23 cellular contexts compared by ENCODE assay signal in the genomic region with DNA sequence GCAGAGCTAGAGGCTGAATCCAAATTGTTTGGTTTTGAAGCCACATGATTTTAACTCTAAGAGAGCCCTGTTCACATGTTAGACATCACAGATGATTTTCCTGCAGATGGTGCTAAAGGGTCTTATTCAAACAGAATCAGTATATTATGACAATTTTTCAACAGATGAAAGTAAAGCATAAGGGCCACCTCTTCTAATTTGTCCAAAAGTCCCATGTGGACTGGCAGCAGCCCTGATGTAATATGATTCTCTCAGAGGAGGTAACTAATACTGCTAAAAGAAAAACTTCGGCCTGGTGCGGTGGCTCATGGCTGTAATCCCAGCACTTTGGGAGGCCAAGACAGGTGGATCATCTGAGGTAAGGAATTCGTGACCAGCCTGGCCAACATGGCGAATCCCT. TPM values are rescaled to one million over a fixed set of nuclear protein-coding genes. Genes with fewer than 3 reads are reported as not detected.
DNase-seq lines count a peak whose midpoint lies in the region; ATAC-seq, FAIRE-seq and TF ChIP-seq lines count a peak whose summit lies in the region.
"Had no signal": no experiment of that assay in that cellular context is flagged by ENCODE, and none has a peak within 500 bp of the region (broad histone marks: within the 10 kb centered on the region; RNA-seq: fewer than 3 reads in every experiment).

No MANE protein-coding gene starts in this region.

- POLR2A ChIA-PET in A549 (lab: Yijun Ruan, JAX) (no interaction called here), HEK293 (lab: Yijun Ruan, JAX) (no interaction called here), SK-N-SH (lab: Yijun Ruan, JAX) (no interaction called here)

- WGBS in A549 (ENCODE audit: missing lambda C conversion rate) = 94% methylated on average over 4 of the region's 4 CpGs
- 82% methylated on average over 4 of the region's 4 CpGs for WGBS in SK-N-SH (ENCODE audit: low lambda C conversion rate)
- WGBS in hepatocyte (ENCODE audit: low lambda C conversion rate, missing lambda C conversion rate) = 85% methylated on average over 4 of the region's 4 CpGs

- TF ChIP-seq EP300 in A549 (IDR thresholded peaks at IDR 0.05) = no peak
- TF ChIP-seq EP300 in SK-N-SH (IDR thresholded peaks at IDR 0.05; ENCODE audit: borderline replicate concordance in 1 of 2, low read depth in 1 of 2, low read length in 1 of 2) = no peak

- H3K9me3 ChIP-seq in A549 (no peaks in the 10 kb centered on the region), HEK293 (ENCODE audit: control insufficient read depth, insufficient read depth, low read depth, low read length) (no peaks in the 10 kb centered on the region), SK-N-SH (no peaks in the 10 kb centered on the region), hepatocyte (ENCODE audit: low read depth) (no peaks in the 10 kb centered on the region)
- H3K9me3 ChIP-seq: heart right ventricle, MG63 had no signal

- no peaks in the 10 kb centered on the region for H3K79me2 ChIP-seq in SK-N-SH (ENCODE audit: insufficient read depth)
- no peaks in the 10 kb centered on the region for H3K79me2 ChIP-seq in hepatocyte

- H3K4me1 ChIP-seq in A549 = peaks cover 11% of the 10 kb centered on the region
- H3K4me1 ChIP-seq in HEK293 (ENCODE audit: control insufficient read depth, insufficient read depth, low read length) = no peaks in the 10 kb centered on the region; the same call in 1 of the 2 replicates
- H3K4me1 ChIP-seq in SK-N-SH (ENCODE audit: control insufficient read depth in 1 of 2, insufficient read depth in 2 of 2, low read depth in 1 of 2, low read length in 1 of 2) = no peaks in the 10 kb centered on the region; a peak in 1 of 4 replicates
- H3K4me1 ChIP-seq in hepatocyte (ENCODE audit: insufficient read depth) = no peaks in the 10 kb centered on the region
- H3K4me1 ChIP-seq: heart right ventricle had no signal

- FAIRE-seq in A549 (lab: Jason Lieb, UNC) = no peak

- no peaks in the 10 kb centered on the region for H3K36me3 ChIP-seq in HEK293 (ENCODE audit: control insufficient read depth in 2 of 2, insufficient read depth in 1 of 2, low read length in 2 of 2)
- H3K36me3 ChIP-seq in SK-N-SH (replicated peaks in 1 of 2; ENCODE audit: control insufficient read depth in 1 of 2, insufficient read depth in 2 of 2, low read length in 1 of 2) = no peaks in the 10 kb centered on the region
- H3K36me3 ChIP-seq in hepatocyte (replicated peaks; ENCODE audit: insufficient read depth, low read depth) = no peaks in the 10 kb centered on the region
- H3K36me3 ChIP-seq: heart right ventricle, MG63 had no signal

- TF ChIP-seq RAD21 in A549 (conservative IDR thresholded peaks at IDR 0.05 in 1 of 2, IDR thresholded peaks at IDR 0.05 in 1 of 2) (peak; percentile 42 to 47; a peak in 4 of 5 replicates), SK-N-SH (IDR thresholded peaks at IDR 0.05; ENCODE audit: low read length) (peak; percentile 30; the same call in 1 of the 2 replicates)

- no peaks in the 10 kb centered on the region for H4K20me1 ChIP-seq in SK-N-SH (ENCODE audit: insufficient read depth)
- H4K20me1 ChIP-seq in hepatocyte (ENCODE audit: insufficient read depth, poor library complexity, severe bottlenecking) = no peaks in the 10 kb centered on the region

- no peak overlapping the region for H3K4me3 ChIP-seq in A549
- H3K4me3 ChIP-seq in HEK293 (ENCODE audit: low read depth, low read length) = no peak overlapping the region
- H3K4me3 ChIP-seq in SK-N-SH (ENCODE audit: low read depth in 2 of 2, low read length in 1 of 2) = no peak overlapping the region
- no peak overlapping the region for H3K4me3 ChIP-seq in hepatocyte
- no peak overlapping the region for H3K4me3 ChIP-seq in coronary artery
- H3K4me3 ChIP-seq: heart right ventricle, MG63 had no signal

- no peak overlapping the region for H3K9ac ChIP-seq in SK-N-SH

- H2AFZ ChIP-seq in SK-N-SH (ENCODE audit: low read depth) (no peak overlapping the region), hepatocyte (no peak overlapping the region)

- no peaks in the 10 kb centered on the region for H3K9me2 ChIP-seq in SK-N-SH
- H3K9me2 ChIP-seq in hepatocyte (replicated peaks; ENCODE audit: insufficient read depth) = no peaks in the 10 kb centered on the region

- peak overlapping the region in 1 of 2 experiments; percentile 39; a peak in 1 of 6 replicates for H3K27ac ChIP-seq in A549
- no peak overlapping the region for H3K27ac ChIP-seq in HEK293 (ENCODE audit: extremely low read depth, low read depth, low read length)
- no peak overlapping the region for H3K27ac ChIP-seq in SK-N-SH (ENCODE audit: low read depth in 2 of 2, low read length in 1 of 2)
- no peak overlapping the region for H3K27ac ChIP-seq in hepatocyte
- H3K27ac ChIP-seq in coronary artery = no peak overlapping the region
- H3K27ac ChIP-seq: heart right ventricle had no signal

- CTCF ChIA-PET in A549 (lab: Yijun Ruan, JAX) (interaction anchor here (0.6 to 2.0 kb wide), 7 partner anchors 13 to 74 kb away, joined by 3 to 11 read pairs (median 5); no protein-coding TSS in a partner anchor), HEK293 (lab: Yijun Ruan, JAX) (interaction anchor here (0.7 to 1.1 kb wide), 3 partner anchors 13 to 74 kb away, joined by 3 read pairs; no protein-coding TSS in a partner anchor), SK-N-SH (lab: Yijun Ruan, JAX) (interaction anchor here (0.9 to 4.3 kb wide), 4 partner anchors 10 to 71 kb away, joined by 3 to 16 read pairs (median 4); no protein-coding TSS in a partner anchor)

- H3F3A ChIP-seq in SK-N-SH (replicated peaks; ENCODE audit: insufficient read depth) = no peaks in the 10 kb centered on the region

- peak; percentile 54 to 64; a peak in 2 of 6 replicates for ATAC-seq in A549
- no peak for ATAC-seq in HG02678 (IDR thresholded peaks at IDR 0.05; ENCODE audit: unreplicated experiment)
- no peak for ATAC-seq in HG03196 (IDR thresholded peaks at IDR 0.05; ENCODE audit: unreplicated experiment)
- ATAC-seq: CD8-positive, alpha-beta T cell; heart right ventricle; stimulated activated naive CD8-positive, alpha-beta T cell treated with anti-CD3 and anti-CD28 coated beads, Interleukin-15, Interleukin-2, amounts not matched to agents 100 U/mL and 50 U/mL, for 24 hours had no signal

- TF ChIP-seq POLR2A in A549 (IDR thresholded peaks at IDR 0.05; ENCODE audit: low read length) = no peak

- H3K4me2 ChIP-seq in A549 (no peak overlapping the region), SK-N-SH (no peak overlapping the region), hepatocyte (no peak overlapping the region)

- H3K27me3 ChIP-seq in SK-N-SH (ENCODE audit: insufficient read depth) (no peaks in the 10 kb centered on the region), hepatocyte (no peaks in the 10 kb centered on the region)
- H3K27me3 ChIP-seq: heart right ventricle, MG63 had no signal

- TF ChIP-seq CTCF in A549 (IDR thresholded peaks at IDR 0.05) (0 out of 3 replicates have a peak, but pooled peaks have one; percentile 24), HEK293 (tag by site-specific recombination; IDR thresholded peaks at IDR 0.05) (no peak), SK-N-SH (IDR thresholded peaks at IDR 0.05) (peak; percentile 25; the same call in 1 of the 2 replicates), hepatocyte (IDR thresholded peaks at IDR 0.05; ENCODE audit: poor library complexity) (peak; percentile 17), coronary artery (IDR thresholded peaks at IDR 0.05) (no peak)

- DNase-seq in A549 (ENCODE audit: low read depth in 1 of 2, low spot score in 1 of 2) = no peak
- no peak for DNase-seq in SK-N-SH
- DNase-seq in hepatocyte (ENCODE audit: low spot score) = no peak
- no peak for DNase-seq in coronary artery (ENCODE audit: low spot score)
- no peak for DNase-seq in inferior parietal cortex (ENCODE audit: extremely low spot score)
- DNase-seq: ACHN; activated naive CD4-positive, alpha-beta T cell treated with anti-CD3 and anti-CD28 coated beads, Interleukin-2, amount 50 U/mL, for 16 hours; activated T-cell treated with anti-CD3 and anti-CD28 coated beads, Interleukin-2, amount 50 U/mL, for 1 hour; CD8-positive, alpha-beta T cell; EL; HCEC 1CT; heart right ventricle; mesendoderm; MG63; NCI-H2029; retina; stimulated activated CD4-positive, alpha-beta T cell treated with anti-CD3 and anti-CD28 coated beads, Interleukin-15, amount 100 ng/mL, for 24 hours; stimulated activated naive CD8-positive, alpha-beta T cell treated with anti-CD3 and anti-CD28 coated beads, Interleukin-15, Interleukin-2, amounts not matched to agents 100 U/mL and 50 U/mL, for 24 hours; SW 1271; trophoblast cell had no signal

TF ChIP-seq in A549, 52 proteins besides CTCF, POLR2A, EP300 and RAD21 (continues in another document):
- TF ChIP-seq GATA3 (IDR thresholded peaks at IDR 0.05; ENCODE audit: borderline replicate concordance) (no peak), FOSB (CRISPR knock-in tag; IDR thresholded peaks at IDR 0.05) (no peak), KDM1A (IDR thresholded peaks at IDR 0.05; ENCODE audit: low read depth) (no peak), ZNF302 (CRISPR knock-in tag; IDR thresholded peaks at IDR 0.05) (no peak), RCOR1 (IDR thresholded peaks at IDR 0.05; ENCODE audit: low read depth, low read length) (no peak), ESRRA (IDR thresholded peaks at IDR 0.05; ENCODE audit: borderline replicate concordance, low read length) (no peak)

TF ChIP-seq in HEK293, 187 proteins besides CTCF, POLR2A, EP300 and RAD21:
- TF ChIP-seq GLIS1 (tag by site-specific recombination; IDR thresholded peaks at IDR 0.05) = peak; percentile 78
- no peak for TF ChIP-seq ZBTB20 (tag by site-specific recombination; IDR thresholded peaks at IDR 0.05)
- peak; percentile 38 for TF ChIP-seq ZNF654 (tag by site-specific recombination; IDR thresholded peaks at IDR 0.05; ENCODE audit: low read depth)

TF ChIP-seq in SK-N-SH, 30 proteins besides CTCF, POLR2A, EP300 and RAD21 (continues in another document):
- TF ChIP-seq FOXM1 (IDR thresholded peaks at IDR 0.05; ENCODE audit: low read depth) = no peak
- no peak for TF ChIP-seq TAF1 (IDR thresholded peaks at IDR 0.05; ENCODE audit: borderline replicate concordance, low read depth, low read length)
- no peak for TF ChIP-seq RXRA (IDR thresholded peaks at IDR 0.05; ENCODE audit: borderline replicate concordance, low read depth)
- no peak for TF ChIP-seq FOSL2 (IDR thresholded peaks at IDR 0.05; ENCODE audit: borderline replicate concordance, low read depth)

RNA-seq across cellular contexts. Expression of a gene that starts 26.0 kb away (rescaled TPM):
- 30.6 and 41.3 TPM in 2 replicates for polyA plus RNA-seq in A549 (2011; rRNA removed)
- 9.1 and 12.1 TPM in 2 replicates for polyA plus RNA-seq in A549 (2012; cell fraction: cytosol; rRNA removed)
- polyA plus RNA-seq in A549 (2012; cell fraction: nucleus; rRNA removed) = 5.3 and 12.2 TPM in 2 replicates
- polyA plus RNA-seq in A549 (2017; fragmentation: RNase III; extraction: RNeasy Plus Mini Kit Qiagen cat#74134 plus additional on column Dnase treatment) = 39.1 to 43.4 TPM (median 39.3 TPM) in 3 replicates
- 41.5 and 42.8 TPM in 2 replicates for polyA minus RNA-seq in A549 (2011; rRNA and poly(A)+ RNA removed)
- 5.0 and 6.8 TPM in 2 replicates for polyA plus RNA-seq in SK-N-SH (2012; rRNA removed)
- 8.3 and 9.2 TPM in 2 replicates for polyA plus RNA-seq in SK-N-SH (2012; cell fraction: cytosol; rRNA removed)
- polyA plus RNA-seq in SK-N-SH (2012; cell fraction: nucleus; rRNA removed) = 2.7 and 5.2 TPM in 2 replicates
- 26.2 and 27.6 TPM in 2 replicates for total RNA-seq in hepatocyte
- polyA plus RNA-seq in hepatocyte = 7.3 and 13.3 TPM in 2 replicates

Comparison
In these comparisons a context has a peak if more than half of its experiments do, and no peak if none do; other contexts are left out.
1. ATAC-seq: peak in A549 (2 of 2); none in HG02678 (single experiment) and HG03196 (single experiment).
2. CTCF ChIP-seq: peak in A549 (single experiment), SK-N-SH (single experiment) and hepatocyte (single experiment); none in HEK293 (single experiment) and coronary artery (single experiment).